14 cellular contexts compared by ENCODE assay signal in genomic region chr15:96337354-96337990, GRCh38. TPM values are rescaled to one million over a fixed set of nuclear protein-coding genes. Genes with fewer than 3 reads are reported as not detected.
DNase-seq lines count a peak whose midpoint lies in the region; ATAC-seq, FAIRE-seq and TF ChIP-seq lines count a peak whose summit lies in the region.
"Had no signal": no experiment of that assay in that cellular context is flagged by ENCODE, and none has a peak within 500 bp of the region (broad histone marks: within the 10 kb centered on the region; RNA-seq: fewer than 3 reads in every experiment).

No MANE protein-coding gene starts in this region.

- POLR2A ChIA-PET in A549 (lab: Yijun Ruan, JAX): interaction anchor here (0.6 to 1.1 kb wide), 2 partner anchors 10 to 772 kb away, joined by 4 to 7 read pairs; no protein-coding TSS in a partner anchor

- DNase-seq in A549 (ENCODE audit: low read depth in 1 of 2, low spot score in 1 of 2) (no peak), M059J (ENCODE audit: low read depth) (peak; percentile 45), endothelial cell (ENCODE audit: low spot score) (no peak), SIG-M5 (lab: John Stamatoyannopoulos, UW) (no peak), D341Med (ENCODE audit: low spot score) (no peak), substantia nigra (lab: John Stamatoyannopoulos, UW) (no peak), nucleus accumbens (lab: John Stamatoyannopoulos, UW) (no peak)
- DNase-seq: activated CD4-positive, alpha-beta T cell treated with anti-CD3 and anti-CD28 coated beads for 1 hour; caudate nucleus; CD8-positive, alpha-beta T cell; NCI-H446; stimulated activated naive CD4-positive, alpha-beta T cell had no signal

- FAIRE-seq in A549 (lab: Jason Lieb, UNC): no peak

- no peak overlapping the region for H3K27ac Mint-ChIP-seq in endothelial cell (ENCODE audit: unreplicated experiment)
- peak overlapping the region; percentile 96 to 100 (median 97) for H3K27ac Mint-ChIP-seq in nephron
- H3K27ac Mint-ChIP-seq: CD8-positive, alpha-beta T cell had no signal

- ATAC-seq in A549: no peak
- ATAC-seq: CD8-positive, alpha-beta T cell had no signal

- no peak for TF ChIP-seq POLR2A in A549 (IDR thresholded peaks at IDR 0.05; ENCODE audit: low read length)

- CTCF ChIA-PET in A549 (lab: Yijun Ruan, JAX): interaction anchor here (0.6 to 13.3 kb wide), 4 partner anchors 8 to 529 kb away, joined by 5 to 280 read pairs (median 16); partner anchors contain the start of gene NR2F2

- H3K4me1 Mint-ChIP-seq in endothelial cell (ENCODE audit: unreplicated experiment) (peaks cover 50% of the 10 kb centered on the region), nephron (peaks cover 25% of the 10 kb centered on the region)

- no peaks in the 10 kb centered on the region for H3K9me3 ChIP-seq in A549
- H3K9me3 ChIP-seq: neutrophil had no signal

- TF ChIP-seq CTCF in A549 (IDR thresholded peaks at IDR 0.05) (no peak), endothelial cell (IDR thresholded peaks at IDR 0.05; ENCODE audit: unreplicated experiment) (no peak), nephron (IDR thresholded peaks at IDR 0.05; ENCODE audit: unreplicated experiment in 3 of 3) (no peak)

- peak overlapping the region; percentile 36 for H3K4me3 ChIP-seq in A549

- no peak for TF ChIP-seq RAD21 in A549 (conservative IDR thresholded peaks at IDR 0.05 in 1 of 2, IDR thresholded peaks at IDR 0.05 in 1 of 2)

- H3K27ac ChIP-seq in A549 (peak overlapping the region; percentile 93 to 99), substantia nigra (ENCODE audit: low read depth, low read length, poor library complexity, severe bottlenecking) (no peak overlapping the region)
- H3K27ac ChIP-seq: neutrophil had no signal

- peaks cover 26% of the 10 kb centered on the region for H3K36me3 Mint-ChIP-seq in endothelial cell (ENCODE audit: low read depth, unreplicated experiment)
- peaks cover 96% of the 10 kb centered on the region for H3K36me3 Mint-ChIP-seq in nephron (ENCODE audit: low read depth)
- H3K36me3 Mint-ChIP-seq: CD8-positive, alpha-beta T cell had no signal

- H3K9me3 Mint-ChIP-seq in endothelial cell (ENCODE audit: unreplicated experiment) (no peaks in the 10 kb centered on the region), nephron (no peaks in the 10 kb centered on the region)

- H3K4me3 Mint-ChIP-seq in endothelial cell (ENCODE audit: unreplicated experiment) (peak overlapping the region; percentile 86), nephron (peak overlapping the region; percentile 94 to 97 (median 95))
- H3K4me3 Mint-ChIP-seq: CD8-positive, alpha-beta T cell had no signal

- 8% methylated on average over 14 of the region's 14 CpGs for WGBS in A549 (ENCODE audit: missing lambda C conversion rate)

- peaks cover 59% of the 10 kb centered on the region for H3K4me1 ChIP-seq in A549

- H3K4me2 ChIP-seq in A549: peak overlapping the region; percentile 94

- H3K27me3 Mint-ChIP-seq in endothelial cell (ENCODE audit: unreplicated experiment): peaks cover 23% of the 10 kb centered on the region
- H3K27me3 Mint-ChIP-seq in nephron (ENCODE audit: low read depth): peaks cover 11% of the 10 kb centered on the region

- no peak for TF ChIP-seq EP300 in A549 (IDR thresholded peaks at IDR 0.05)

TF ChIP-seq in A549, 52 proteins besides CTCF, POLR2A, EP300 and RAD21:
- TF ChIP-seq ZNF302 (CRISPR knock-in tag; IDR thresholded peaks at IDR 0.05): no peak
- no peak for TF ChIP-seq CHD4 (IDR thresholded peaks at IDR 0.05; ENCODE audit: borderline replicate concordance)
- TF ChIP-seq NFE2L2 (conservative IDR thresholded peaks at IDR 0.05; ENCODE audit: low read length): no peak
- no peak for TF ChIP-seq EHF (CRISPR knock-in tag; IDR thresholded peaks at IDR 0.05)
- no peak for TF ChIP-seq ZSCAN20 (CRISPR knock-in tag; IDR thresholded peaks at IDR 0.05)
- no peak for TF ChIP-seq ATOH8 (CRISPR knock-in tag; IDR thresholded peaks at IDR 0.05; ENCODE audit: low read depth)
- TF ChIP-seq HEYL (CRISPR knock-in tag; IDR thresholded peaks at IDR 0.05): no peak
- TF ChIP-seq RNF2 (IDR thresholded peaks at IDR 0.05; ENCODE audit: borderline replicate concordance, low read depth): no peak
- TF ChIP-seq PHF8 (IDR thresholded peaks at IDR 0.05; ENCODE audit: borderline replicate concordance, low read depth): no peak
- no peak for TF ChIP-seq HOXB13 (CRISPR knock-in tag; IDR thresholded peaks at IDR 0.05; ENCODE audit: low read depth)
- TF ChIP-seq GATA3 (IDR thresholded peaks at IDR 0.05; ENCODE audit: borderline replicate concordance): no peak
- TF ChIP-seq, protein P1, sequence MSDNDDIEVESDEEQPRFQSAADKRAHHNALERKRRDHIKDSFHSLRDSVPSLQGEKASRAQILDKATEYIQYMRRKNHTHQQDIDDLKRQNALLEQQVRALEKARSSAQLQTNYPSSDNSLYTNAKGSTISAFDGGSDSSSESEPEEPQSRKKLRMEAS (IDR thresholded peaks at IDR 0.05): no peak
- TF ChIP-seq RARB (CRISPR knock-in tag; IDR thresholded peaks at IDR 0.05): no peak
- TF ChIP-seq, protein P2, sequence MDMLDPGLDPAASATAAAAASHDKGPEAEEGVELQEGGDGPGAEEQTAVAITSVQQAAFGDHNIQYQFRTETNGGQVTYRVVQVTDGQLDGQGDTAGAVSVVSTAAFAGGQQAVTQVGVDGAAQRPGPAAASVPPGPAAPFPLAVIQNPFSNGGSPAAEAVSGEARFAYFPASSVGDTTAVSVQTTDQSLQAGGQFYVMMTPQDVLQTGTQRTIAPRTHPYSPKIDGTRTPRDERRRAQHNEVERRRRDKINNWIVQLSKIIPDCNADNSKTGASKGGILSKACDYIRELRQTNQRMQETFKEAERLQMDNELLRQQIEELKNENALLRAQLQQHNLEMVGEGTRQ (IDR thresholded peaks at IDR 0.05): no peak
- TF ChIP-seq, protein P3, sequence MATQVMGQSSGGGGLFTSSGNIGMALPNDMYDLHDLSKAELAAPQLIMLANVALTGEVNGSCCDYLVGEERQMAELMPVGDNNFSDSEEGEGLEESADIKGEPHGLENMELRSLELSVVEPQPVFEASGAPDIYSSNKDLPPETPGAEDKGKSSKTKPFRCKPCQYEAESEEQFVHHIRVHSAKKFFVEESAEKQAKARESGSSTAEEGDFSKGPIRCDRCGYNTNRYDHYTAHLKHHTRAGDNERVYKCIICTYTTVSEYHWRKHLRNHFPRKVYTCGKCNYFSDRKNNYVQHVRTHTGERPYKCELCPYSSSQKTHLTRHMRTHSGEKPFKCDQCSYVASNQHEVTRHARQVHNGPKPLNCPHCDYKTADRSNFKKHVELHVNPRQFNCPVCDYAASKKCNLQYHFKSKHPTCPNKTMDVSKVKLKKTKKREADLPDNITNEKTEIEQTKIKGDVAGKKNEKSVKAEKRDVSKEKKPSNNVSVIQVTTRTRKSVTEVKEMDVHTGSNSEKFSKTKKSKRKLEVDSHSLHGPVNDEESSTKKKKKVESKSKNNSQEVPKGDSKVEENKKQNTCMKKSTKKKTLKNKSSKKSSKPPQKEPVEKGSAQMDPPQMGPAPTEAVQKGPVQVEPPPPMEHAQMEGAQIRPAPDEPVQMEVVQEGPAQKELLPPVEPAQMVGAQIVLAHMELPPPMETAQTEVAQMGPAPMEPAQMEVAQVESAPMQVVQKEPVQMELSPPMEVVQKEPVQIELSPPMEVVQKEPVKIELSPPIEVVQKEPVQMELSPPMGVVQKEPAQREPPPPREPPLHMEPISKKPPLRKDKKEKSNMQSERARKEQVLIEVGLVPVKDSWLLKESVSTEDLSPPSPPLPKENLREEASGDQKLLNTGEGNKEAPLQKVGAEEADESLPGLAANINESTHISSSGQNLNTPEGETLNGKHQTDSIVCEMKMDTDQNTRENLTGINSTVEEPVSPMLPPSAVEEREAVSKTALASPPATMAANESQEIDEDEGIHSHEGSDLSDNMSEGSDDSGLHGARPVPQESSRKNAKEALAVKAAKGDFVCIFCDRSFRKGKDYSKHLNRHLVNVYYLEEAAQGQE (IDR thresholded peaks at IDR 0.05): no peak
- no peak for TF ChIP-seq CBX2 (IDR thresholded peaks at IDR 0.05; ENCODE audit: borderline replicate concordance, low read depth)
- TF ChIP-seq CEBPB (IDR thresholded peaks at IDR 0.05): no peak
- TF ChIP-seq MAFK (IDR thresholded peaks at IDR 0.05; ENCODE audit: partially characterized antibody): no peak
- no peak for TF ChIP-seq BHLHE40 (IDR thresholded peaks at IDR 0.05; ENCODE audit: low read depth, low read length)

RNA-seq across cellular contexts. Expression of gene NR2F2, which starts 7.0 kb away (rescaled TPM):
- polyA plus RNA-seq in A549 (2011; rRNA removed): 11.8 and 14.4 TPM in 2 replicates
- 14.2 and 17.8 TPM in 2 replicates for polyA plus RNA-seq in A549 (2012; cell fraction: cytosol; rRNA removed)
- 10.9 and 18.7 TPM in 2 replicates for polyA plus RNA-seq in A549 (2012; cell fraction: nucleus; rRNA removed)
- polyA plus RNA-seq in A549 (2017; fragmentation: RNase III; extraction: RNeasy Plus Mini Kit Qiagen cat#74134 plus additional on column Dnase treatment): 14.4 to 15.7 TPM (median 15.3 TPM) in 3 replicates
- 5.7 and 14.9 TPM in 2 replicates for polyA minus RNA-seq in A549 (2011; rRNA and poly(A)+ RNA removed)
- 34.1 and 37.8 TPM in 2 replicates for total RNA-seq in M059J (2014; rRNA removed; shearing (Covaris generic))
- total RNA-seq in endothelial cell (ENCODE audit: unreplicated experiment): 15.9 TPM
- total RNA-seq: CD8-positive, alpha-beta T cell had no signal
